22 cellular contexts compared by ENCODE assay signal in the genomic region with DNA sequence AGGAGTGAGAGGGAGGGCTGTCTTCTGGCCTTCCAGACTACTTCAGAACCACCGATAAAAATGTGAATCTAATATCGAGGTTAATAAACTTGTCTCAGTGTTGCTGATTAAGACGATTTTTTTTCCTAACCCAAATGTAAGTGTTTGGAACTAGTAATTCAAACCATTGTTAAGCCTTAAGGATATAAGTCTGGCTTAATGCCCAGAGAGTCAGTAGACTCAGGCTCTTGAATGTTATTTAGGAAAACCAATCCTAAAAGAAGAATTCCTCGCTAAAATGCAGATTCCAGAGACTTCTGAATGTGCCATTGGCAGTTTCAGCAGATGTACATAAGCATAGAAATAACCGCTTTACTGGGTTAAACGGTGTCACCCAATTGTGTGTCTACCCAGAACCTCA.
"Had no signal": no experiment of that assay in that cellular context is flagged by ENCODE, and none has a peak within 500 bp of the region (broad histone marks: within the 10 kb centered on the region; RNA-seq: fewer than 3 reads in every experiment).

No MANE protein-coding gene starts in this region.

- H3K27ac ChIP-seq: body of pancreas, cardiac muscle cell, gastroesophageal sphincter, heart left ventricle, left lung, neural progenitor cell, thyroid gland, upper lobe of right lung had no signal

- H3K4me2 ChIP-seq: neural progenitor cell had no signal

- H3K9me3 ChIP-seq: body of pancreas, gastroesophageal sphincter, heart left ventricle, left lung, thyroid gland, upper lobe of right lung had no signal

- ATAC-seq: activated CD4-positive, CD25-positive, alpha-beta regulatory T cell treated with anti-CD3 and anti-CD28 coated beads, Interleukin-2, amount 50 U/mL, for 24 hours; activated CD8-positive, alpha-beta memory T cell treated with anti-CD3 and anti-CD28 coated beads, Interleukin-2, amount 10 ng/mL, durations not matched to agents 7 days and 5 days; activated CD8-positive, alpha-beta T cell treated with anti-CD3 and anti-CD28 coated beads for 36 hours; body of pancreas; gastroesophageal sphincter; naive thymus-derived CD4-positive, alpha-beta T cell; upper lobe of right lung had no signal

- H2AFZ ChIP-seq: neural progenitor cell had no signal

- H3K27me3 ChIP-seq: body of pancreas, cardiac muscle cell, gastroesophageal sphincter, heart left ventricle, left lung, neural progenitor cell, thyroid gland, upper lobe of right lung had no signal

- DNase-seq: activated CD4-positive, alpha-beta T cell treated with anti-CD3 and anti-CD28 coated beads, Interleukin-2, amount 10 ng/mL, durations not matched to agents 24 days and 14 days; activated CD8-positive, alpha-beta memory T cell treated with anti-CD3 and anti-CD28 coated beads, Interleukin-2, amount 10 ng/mL, durations not matched to agents 7 days and 5 days; activated CD8-positive, alpha-beta T cell treated with anti-CD3 and anti-CD28 coated beads for 36 hours; activated effector memory CD4-positive, alpha-beta T cell treated with anti-CD3 and anti-CD28 coated beads, Interleukin-2, amount 50 U/mL, for 16 hours; activated naive CD4-positive, alpha-beta T cell treated with anti-CD3 and anti-CD28 coated beads, Interleukin-2, amount 10 ng/mL, durations not matched to agents 7 days and 5 days; activated T-cell treated with anti-CD3 and anti-CD28 coated beads for 4 hours; anterior cingulate cortex; body of pancreas; cortex of kidney; heart left ventricle; kidney; left lung; naive thymus-derived CD4-positive, alpha-beta T cell; stimulated activated CD4-positive, alpha-beta T cell treated with anti-CD3 and anti-CD28 coated beads, Interleukin-4, amount 100 ng/mL, for 24 hours; stimulated activated naive CD4-positive, alpha-beta T cell treated with Interleukin-2 at 50 U/mL for 16 hours; thyroid gland; upper lobe of right lung had no signal

- H3K36me3 ChIP-seq: cardiac muscle cell, gastroesophageal sphincter, heart left ventricle, left lung, neural progenitor cell, thyroid gland, upper lobe of right lung had no signal

- H3K4me3 ChIP-seq: body of pancreas, cardiac muscle cell, gastroesophageal sphincter, heart left ventricle, left lung, lung, neural progenitor cell, thyroid gland, upper lobe of right lung had no signal

- H3K4me1 ChIP-seq: body of pancreas, neural progenitor cell, thyroid gland, upper lobe of right lung had no signal
